19 cellular contexts compared by ENCODE assay signal in the genomic region with DNA sequence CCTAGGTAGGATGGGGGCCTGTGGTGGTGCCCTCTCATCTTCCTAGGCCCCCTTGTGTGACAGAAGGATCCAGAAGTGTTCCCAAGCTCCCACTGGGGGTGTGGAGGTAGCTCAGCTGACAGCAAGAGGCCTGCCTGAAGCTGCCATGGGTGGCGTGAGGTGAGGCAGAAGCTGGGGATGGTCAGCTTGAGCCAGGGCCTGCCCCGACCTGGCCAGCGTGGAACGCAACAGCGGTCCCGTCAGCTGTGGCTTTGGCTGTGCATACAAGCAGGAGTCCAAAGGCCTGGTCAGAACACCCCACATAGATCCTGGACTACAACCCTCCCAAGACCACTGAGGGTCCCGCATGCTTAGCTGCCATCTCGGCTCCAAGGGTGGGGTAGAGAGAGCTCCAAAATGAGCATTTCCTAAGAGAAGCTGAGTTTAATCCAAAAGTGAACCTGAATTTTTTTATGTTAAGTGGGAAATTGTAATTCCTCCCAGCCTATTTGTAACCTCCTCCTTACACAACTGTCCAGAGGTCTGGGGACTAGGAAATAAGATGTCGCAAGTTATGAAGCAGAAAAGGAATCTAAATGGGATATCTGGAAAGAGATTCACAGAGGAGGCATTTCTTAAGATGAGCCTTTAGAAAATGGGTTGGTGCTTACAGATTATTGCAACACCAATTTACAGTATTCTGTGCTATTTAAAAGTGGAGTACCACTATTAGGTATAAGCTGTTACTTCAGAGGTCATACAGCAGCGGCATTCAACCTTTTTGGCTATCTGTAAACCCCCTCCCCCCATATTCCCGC. TPM values are rescaled to one million over a fixed set of nuclear protein-coding genes. Genes with fewer than 3 reads are reported as not detected.
"Had no signal": no experiment of that assay in that cellular context is flagged by ENCODE, and none has a peak within 500 bp of the region (broad histone marks: within the 10 kb centered on the region; RNA-seq: fewer than 3 reads in every experiment).

No MANE protein-coding gene starts in this region.

- H3K9me3 Mint-ChIP-seq: activated CD8-positive, alpha-beta T cell treated with anti-CD3 and anti-CD28 coated beads for 36 hours; memory B cell; natural killer cell treated with Interleukin-12 subunit alpha and Interleukin-12 subunit beta and Interleukin-15 and Interleukin-18, amount 100 ng/mL, for 72 hours; T-cell had no signal

- H3K9me3 ChIP-seq: body of pancreas, stomach, thoracic aorta, uterus had no signal

- H3K27ac Mint-ChIP-seq: activated CD8-positive, alpha-beta T cell treated with anti-CD3 and anti-CD28 coated beads for 36 hours; memory B cell; natural killer cell treated with Interleukin-12 subunit alpha and Interleukin-12 subunit beta and Interleukin-15 and Interleukin-18, amount 100 ng/mL, for 72 hours; T-cell had no signal

- H3K36me3 Mint-ChIP-seq: memory B cell; natural killer cell treated with Interleukin-12 subunit alpha and Interleukin-12 subunit beta and Interleukin-15 and Interleukin-18, amount 100 ng/mL, for 72 hours; T-cell had no signal

- DNase-seq: activated CD8-positive, alpha-beta memory T cell treated with anti-CD3 and anti-CD28 coated beads, Interleukin-2, amount 50 U/mL, for 4 hours; activated CD8-positive, alpha-beta T cell treated with anti-CD3 and anti-CD28 coated beads for 36 hours; activated naive CD4-positive, alpha-beta T cell treated with Interleukin-2 at 50 U/mL for 16 hours; body of pancreas; dermis blood vessel endothelial cell; foreskin melanocyte; head of caudate nucleus; stimulated activated CD4-positive, alpha-beta T cell treated with anti-CD3 and anti-CD28 coated beads, Interleukin-15, amount 100 ng/mL, for 24 hours; stimulated activated CD4-positive, alpha-beta T cell treated with anti-CD3 and anti-CD28 coated beads, Interleukin-4, amount 100 ng/mL, for 4 hours; stomach; T-cell; uterus had no signal

- H3K27ac ChIP-seq: body of pancreas, stomach, thoracic aorta, uterus, VCaP had no signal

- H3K36me3 ChIP-seq: stomach, thoracic aorta, uterus had no signal

- ATAC-seq: activated CD8-positive, alpha-beta T cell treated with anti-CD3 and anti-CD28 coated beads for 36 hours; body of pancreas; natural killer cell treated with Interleukin-12 subunit alpha and Interleukin-12 subunit beta and Interleukin-15 and Interleukin-18, amount 100 ng/mL, for 72 hours; T-cell had no signal

- H3K27me3 ChIP-seq: body of pancreas, stomach, uterus had no signal

- H3K4me3 ChIP-seq: body of pancreas, stomach, thoracic aorta, uterus had no signal

- H3K4me3 Mint-ChIP-seq: activated CD8-positive, alpha-beta T cell treated with anti-CD3 and anti-CD28 coated beads for 36 hours; memory B cell; natural killer cell treated with Interleukin-12 subunit alpha and Interleukin-12 subunit beta and Interleukin-15 and Interleukin-18, amount 100 ng/mL, for 72 hours; T-cell had no signal

- H3K4me1 ChIP-seq: uterus had no signal

RNA-seq across cellular contexts. Expression of a gene that starts 9.9 kb away (rescaled TPM):
- total RNA-seq: activated CD8-positive, alpha-beta T cell treated with anti-CD3 and anti-CD28 coated beads for 36 hours; body of pancreas; epithelial cell of proximal tubule; natural killer cell treated with Interleukin-12 subunit alpha and Interleukin-12 subunit beta and Interleukin-15 and Interleukin-18, amount 100 ng/mL, for 72 hours; osteoblast; skeletal muscle tissue; T-cell; thoracic aorta had no signal

RNA-seq across cellular contexts. Expression of a gene that starts 52.1 kb away (rescaled TPM):
- total RNA-seq: activated CD8-positive, alpha-beta T cell treated with anti-CD3 and anti-CD28 coated beads for 36 hours; dermis blood vessel endothelial cell; natural killer cell treated with Interleukin-12 subunit alpha and Interleukin-12 subunit beta and Interleukin-15 and Interleukin-18, amount 100 ng/mL, for 72 hours; osteoblast; skeletal muscle tissue had no signal
